ENCODE assay signal across 25 cellular contexts in genomic region chr6:82416346-82416745, GRCh38. TPM values are rescaled to one million over a fixed set of nuclear protein-coding genes. Genes with fewer than 3 reads are reported as not detected.
"Had no signal": no experiment of that assay in that cellular context is flagged by ENCODE, and none has a peak within 500 bp of the region (broad histone marks: within the 10 kb centered on the region; RNA-seq: fewer than 3 reads in every experiment).

No MANE protein-coding gene starts in this region.

- ATAC-seq: activated CD8-positive, alpha-beta memory T cell treated with anti-CD3 and anti-CD28 coated beads, Interleukin-2, amount 10 ng/mL, durations not matched to agents 7 days and 5 days; Right ventricle myocardium inferior; T-helper 17 cell had no signal

- DNase-seq: activated B cell treated with CpG ODN at 0.5 μM for 24 hours; activated CD4-positive, alpha-beta T cell treated with anti-CD3 and anti-CD28 coated beads for 1 hour; activated CD4-positive, alpha-beta T cell treated with anti-CD3 and anti-CD28 coated beads, Interleukin-2, amount 10 ng/mL, durations not matched to agents 24 days and 14 days; activated CD4-positive, alpha-beta T cell treated with anti-CD3 and anti-CD28 coated beads, Interleukin-2, amount 50 U/mL, for 48 hours; activated CD8-positive, alpha-beta memory T cell treated with anti-CD3 and anti-CD28 coated beads, Interleukin-2, amount 10 ng/mL, durations not matched to agents 7 days and 5 days; activated effector memory CD4-positive, alpha-beta T cell treated with Interleukin-2 at 50 U/mL for 16 hours; activated naive CD4-positive, alpha-beta T cell; activated T-cell treated with anti-CD3 and anti-CD28 coated beads, Interleukin-2, amount 50 U/mL, for 24 hours; aorta; caudate nucleus; colonic mucosa; Karpas-422; MV-4-11; NCI-H1092 treated with DMSO at 0.1 percent for 48 hours; NCI-H1436; NCI-H1694 treated with DMSO at 0.1 percent for 48 hours; NCI-H510A treated with DMSO at 0.1 percent for 48 hours; T-helper 17 cell; T-helper 9 cell had no signal

- H3K4me3 Mint-ChIP-seq: activated B cell treated with CpG ODN at 0.5 μM for 24 hours; activated CD4-positive, alpha-beta T cell treated with anti-CD3 and anti-CD28 coated beads, Interleukin-2, amount 10 ng/mL, durations not matched to agents 24 days and 14 days; activated CD8-positive, alpha-beta memory T cell treated with anti-CD3 and anti-CD28 coated beads, Interleukin-2, amount 10 ng/mL, durations not matched to agents 7 days and 5 days; activated naive CD4-positive, alpha-beta T cell treated with anti-CD3 and anti-CD28 coated beads, Interleukin-2, amount 50 U/mL, for 24 hours; activated T-cell treated with anti-CD3 and anti-CD28 coated beads, Interleukin-2, amount 50 U/mL, for 24 hours; activated T-helper 1 cell treated with anti-CD3 and anti-CD28 coated beads, Interleukin-12 subunit alpha, Interleukin-12 subunit beta, Interleukin-2, Interleukin-4 antibody, amounts not matched to agents 30 ng/mL and 10 ng/mL and 1 ng/mL, durations not matched to agents 14 hours and 24 hours and 36 hours; T-helper 17 cell had no signal

- H3K27me3 ChIP-seq: breast epithelium, colonic mucosa had no signal

- H3K9me3 Mint-ChIP-seq: activated B cell treated with CpG ODN at 0.5 μM for 24 hours; activated CD4-positive, alpha-beta T cell treated with anti-CD3 and anti-CD28 coated beads, Interleukin-2, amount 10 ng/mL, durations not matched to agents 24 days and 14 days; activated naive CD4-positive, alpha-beta T cell treated with anti-CD3 and anti-CD28 coated beads, Interleukin-2, amount 50 U/mL, for 24 hours; activated T-cell treated with anti-CD3 and anti-CD28 coated beads, Interleukin-2, amount 50 U/mL, for 24 hours; activated T-helper 1 cell treated with anti-CD3 and anti-CD28 coated beads, Interleukin-12 subunit alpha, Interleukin-12 subunit beta, Interleukin-2, Interleukin-4 antibody, amounts not matched to agents 30 ng/mL and 10 ng/mL and 1 ng/mL, durations not matched to agents 14 hours and 24 hours and 36 hours had no signal

- H3K4me3 ChIP-seq: breast epithelium, colonic mucosa, SK-N-MC had no signal

- H3K36me3 ChIP-seq: breast epithelium, colonic mucosa had no signal

- H3K4me1 ChIP-seq: breast epithelium, colonic mucosa had no signal

- H3K9me3 ChIP-seq: breast epithelium, colonic mucosa had no signal

- H3K4me1 Mint-ChIP-seq: activated B cell treated with CpG ODN at 0.5 μM for 24 hours; activated CD4-positive, alpha-beta T cell treated with anti-CD3 and anti-CD28 coated beads, Interleukin-2, amount 10 ng/mL, durations not matched to agents 24 days and 14 days; activated CD8-positive, alpha-beta memory T cell treated with anti-CD3 and anti-CD28 coated beads, Interleukin-2, amount 10 ng/mL, durations not matched to agents 7 days and 5 days; activated naive CD4-positive, alpha-beta T cell treated with anti-CD3 and anti-CD28 coated beads, Interleukin-2, amount 50 U/mL, for 24 hours; T-helper 17 cell had no signal

- H3K27ac ChIP-seq: breast epithelium, colonic mucosa, SK-N-MC had no signal

- H3K27me3 Mint-ChIP-seq: activated B cell treated with CpG ODN at 0.5 μM for 24 hours; activated CD4-positive, alpha-beta T cell treated with anti-CD3 and anti-CD28 coated beads, Interleukin-2, amount 10 ng/mL, durations not matched to agents 24 days and 14 days; activated CD8-positive, alpha-beta memory T cell treated with anti-CD3 and anti-CD28 coated beads, Interleukin-2, amount 10 ng/mL, durations not matched to agents 7 days and 5 days; activated T-cell treated with anti-CD3 and anti-CD28 coated beads, Interleukin-2, amount 50 U/mL, for 24 hours; T-helper 17 cell had no signal

- FAIRE-seq: TTC549 had no signal

- H3K27ac Mint-ChIP-seq: activated B cell treated with CpG ODN at 0.5 μM for 24 hours; activated CD4-positive, alpha-beta T cell treated with anti-CD3 and anti-CD28 coated beads, Interleukin-2, amount 10 ng/mL, durations not matched to agents 24 days and 14 days; activated CD8-positive, alpha-beta memory T cell treated with anti-CD3 and anti-CD28 coated beads, Interleukin-2, amount 10 ng/mL, durations not matched to agents 7 days and 5 days; activated naive CD4-positive, alpha-beta T cell treated with anti-CD3 and anti-CD28 coated beads, Interleukin-2, amount 50 U/mL, for 24 hours; activated T-cell treated with anti-CD3 and anti-CD28 coated beads, Interleukin-2, amount 50 U/mL, for 24 hours; activated T-helper 1 cell treated with anti-CD3 and anti-CD28 coated beads, Interleukin-12 subunit alpha, Interleukin-12 subunit beta, Interleukin-2, Interleukin-4 antibody, amounts not matched to agents 30 ng/mL and 10 ng/mL and 1 ng/mL, durations not matched to agents 14 hours and 24 hours and 36 hours; T-helper 17 cell had no signal

- H3K36me3 Mint-ChIP-seq: activated CD8-positive, alpha-beta memory T cell treated with anti-CD3 and anti-CD28 coated beads, Interleukin-2, amount 10 ng/mL, durations not matched to agents 7 days and 5 days; activated naive CD4-positive, alpha-beta T cell treated with anti-CD3 and anti-CD28 coated beads, Interleukin-2, amount 50 U/mL, for 24 hours had no signal

RNA-seq across cellular contexts. Expression of gene TPBG, which starts 52.7 kb away (rescaled TPM):
- total RNA-seq: activated B cell treated with CpG ODN at 0.5 μM for 24 hours; activated CD4-positive, alpha-beta T cell treated with anti-CD3 and anti-CD28 coated beads, Interleukin-2, amount 10 ng/mL, durations not matched to agents 24 days and 14 days; activated CD8-positive, alpha-beta memory T cell treated with anti-CD3 and anti-CD28 coated beads, Interleukin-2, amount 10 ng/mL, durations not matched to agents 7 days and 5 days; activated T-helper 1 cell treated with anti-CD3 and anti-CD28 coated beads, Interleukin-12 subunit alpha, Interleukin-12 subunit beta, Interleukin-2, Interleukin-4 antibody, amounts not matched to agents 30 ng/mL and 10 ng/mL and 1 ng/mL, durations not matched to agents 14 hours and 24 hours and 36 hours had no signal
